1 cellular context compared by ENCODE assay signal in genomic region chr22:36816635-36817428, GRCh38.
A peak's percentile ranks its signal among the peaks of the same experiment; 100 is the strongest.
TF ChIP-seq lines count a peak whose summit lies in the region.

TSS of gene PVALB (minus strand) at chr22:36817035. CDS start at chr22:36817005, 30 bp downstream.

TF ChIP-seq in WTC11, 78 proteins besides CTCF, POLR2A, EP300 and RAD21 (continued from another document):
- TF ChIP-seq STAT6 (CRISPR knock-in tag; conservative IDR thresholded peaks at IDR 0.05; ENCODE audit: low read depth): no peak
- TF ChIP-seq ZNF416 (CRISPR knock-in tag; IDR thresholded peaks at IDR 0.05): no peak
- TF ChIP-seq ZNF281 (CRISPR knock-in tag; IDR thresholded peaks at IDR 0.05): no peak
- TF ChIP-seq HMGXB4 (CRISPR knock-in tag; IDR thresholded peaks at IDR 0.05): peak; percentile 71
- no peak for TF ChIP-seq PREB (CRISPR knock-in tag; IDR thresholded peaks at IDR 0.05; ENCODE audit: borderline replicate concordance)
- peak; percentile 68 for TF ChIP-seq ZNF423 (CRISPR knock-in tag; IDR thresholded peaks at IDR 0.05)
- no peak for TF ChIP-seq ZNF396 (CRISPR knock-in tag; IDR thresholded peaks at IDR 0.05; ENCODE audit: borderline replicate concordance)
- no peak for TF ChIP-seq ZNF512 (CRISPR knock-in tag; IDR thresholded peaks at IDR 0.05; ENCODE audit: borderline replicate concordance)
- no peak for TF ChIP-seq CREM (CRISPR knock-in tag; IDR thresholded peaks at IDR 0.05)
- no peak for TF ChIP-seq GRHL2 (CRISPR knock-in tag; IDR thresholded peaks at IDR 0.05; ENCODE audit: insufficient replicate concordance, severe bottlenecking)
- no peak for TF ChIP-seq IRF1 (CRISPR knock-in tag; IDR thresholded peaks at IDR 0.05)
- TF ChIP-seq FOXP4 (CRISPR knock-in tag; IDR thresholded peaks at IDR 0.05): no peak
- TF ChIP-seq MXD4 (CRISPR knock-in tag; IDR thresholded peaks at IDR 0.05; ENCODE audit: borderline replicate concordance): no peak
- no peak for TF ChIP-seq FOXK1 (CRISPR knock-in tag; IDR thresholded peaks at IDR 0.05)
- TF ChIP-seq E2F4 (CRISPR knock-in tag; IDR thresholded peaks at IDR 0.05; ENCODE audit: borderline replicate concordance, low read depth): no peak
- no peak for TF ChIP-seq PRDM15 (CRISPR knock-in tag; IDR thresholded peaks at IDR 0.05)
- no peak for TF ChIP-seq SP1 (CRISPR knock-in tag; conservative IDR thresholded peaks at IDR 0.05)
- TF ChIP-seq FOXP1 (CRISPR knock-in tag; IDR thresholded peaks at IDR 0.05; ENCODE audit: borderline replicate concordance): peak; percentile 54; the same call in 1 of the 2 replicates
- TF ChIP-seq ZNF121 (CRISPR knock-in tag; IDR thresholded peaks at IDR 0.05): no peak
- no peak for TF ChIP-seq USF1 (CRISPR knock-in tag; IDR thresholded peaks at IDR 0.05)
TF ChIP-seq in WTC11: peak in this region for 6.
